Comparison of ENCODE assay signal across 10 cellular contexts in genomic region chr3:134291300-134292254, GRCh38. TPM values are rescaled to one million over a fixed set of nuclear protein-coding genes. Genes with fewer than 3 reads are reported as not detected.
A peak's percentile ranks its signal among the peaks of the same experiment; 100 is the strongest.
DNase-seq lines count a peak whose midpoint lies in the region; FAIRE-seq and TF ChIP-seq lines count a peak whose summit lies in the region.
"Had no signal": no experiment of that assay in that cellular context is flagged by ENCODE, and none has a peak within 500 bp of the region (broad histone marks: within the 10 kb centered on the region; RNA-seq: fewer than 3 reads in every experiment).

No MANE protein-coding gene starts in this region.

- H3K4me2 ChIP-seq in endothelial cell of umbilical vein (ENCODE audit: insufficient read depth, low read length): no peak overlapping the region

- H3K27me3 ChIP-seq in ACC112 (ENCODE audit: insufficient read depth, low read length) (no peaks in the 10 kb centered on the region), endothelial cell of umbilical vein (ENCODE audit: control insufficient read depth in 2 of 2, insufficient read depth in 2 of 2, low read length in 2 of 2) (peaks cover 0 to 9% of the 10 kb centered on the region in 2 experiments)

- H3K36me3 ChIP-seq in ACC112 (ENCODE audit: insufficient read depth, low read length) (no peaks in the 10 kb centered on the region), endothelial cell of umbilical vein (ENCODE audit: control insufficient read depth in 2 of 2, extremely low read depth in 1 of 2, insufficient read depth in 2 of 2, low read length in 2 of 2) (no peaks in the 10 kb centered on the region)

- no peak for TF ChIP-seq POLR2A in endothelial cell of umbilical vein (IDR thresholded peaks at IDR 0.05; ENCODE audit: low read depth, low read length)

- H3K9me1 ChIP-seq in endothelial cell of umbilical vein (replicated peaks; ENCODE audit: control insufficient read depth, extremely low read depth, insufficient read depth, low read length): no peaks in the 10 kb centered on the region

- H3K27ac ChIP-seq in ACC112 (ENCODE audit: low read depth, low read length): peak overlapping the region; percentile 38
- no peak overlapping the region for H3K27ac ChIP-seq in endothelial cell of umbilical vein (ENCODE audit: insufficient read depth, low read depth, low read length)
- H3K27ac ChIP-seq: C4-2B, HL-60 had no signal

- H3K4me1 ChIP-seq in ACC112 (ENCODE audit: control insufficient read depth, insufficient read depth, low read length, unreplicated experiment) (peaks cover 8% of the 10 kb centered on the region), endothelial cell of umbilical vein (ENCODE audit: control insufficient read depth, extremely low read depth, insufficient read depth, low read length) (no peaks in the 10 kb centered on the region)

- TF ChIP-seq CTCF in endothelial cell of umbilical vein (IDR thresholded peaks at IDR 0.05; ENCODE audit: extremely low read depth in 1 of 2, insufficient read depth in 1 of 2, low read depth in 1 of 2, low read length in 2 of 2): no peak

- H3K9ac ChIP-seq in endothelial cell of umbilical vein (replicated peaks; ENCODE audit: extremely low read depth, insufficient read depth, low read length): no peak overlapping the region

- dilution Hi-C loops in endothelial cell of umbilical vein (cut with MboI; ENCODE audit: extremely low pct_ligation_motif_present, low sequenced_read_pairs): no loop called here

- no peak for FAIRE-seq in endothelial cell of umbilical vein (lab: Jason Lieb, UNC)

- DNase-seq in NCI-H1092 treated with DMSO at 0.1 percent for 48 hours (lab: John Stamatoyannopoulos, UW) (peak; percentile 36), endothelial cell of umbilical vein (ENCODE audit: low read depth, low spot score) (no peak), mucosa of gallbladder (ENCODE audit: low spot score) (peak; percentile 80), NCI-H1930 (lab: John Stamatoyannopoulos, UW) (no peak), pons (ENCODE audit: low spot score) (no peak)
- DNase-seq in stimulated activated CD4-positive, alpha-beta T cell treated with anti-CD3 and anti-CD28 coated beads, Interleukin-2, amount 100 ng/mL, for 24 hours: no peak
- no peak for DNase-seq in activated naive CD4-positive, alpha-beta T cell treated with anti-CD3 and anti-CD28 coated beads, Interleukin-2, amount 50 U/mL, for 16 hours

- H3K4me3 ChIP-seq in ACC112 (ENCODE audit: low read depth, low read length) (no peak overlapping the region), endothelial cell of umbilical vein (replicated peaks in 1 of 3; ENCODE audit: insufficient read depth in 1 of 3, low read depth in 1 of 3, low read length in 3 of 3) (no peak overlapping the region)

- H2AFZ ChIP-seq in ACC112 (ENCODE audit: low read length, unreplicated experiment) (peak overlapping the region; percentile 96), endothelial cell of umbilical vein (ENCODE audit: low read depth, low read length) (peak overlapping the region; percentile 24)

- H3K79me2 ChIP-seq in ACC112 (ENCODE audit: control insufficient read depth, insufficient read depth, low read length, unreplicated experiment): no peaks in the 10 kb centered on the region
- no peaks in the 10 kb centered on the region for H3K79me2 ChIP-seq in endothelial cell of umbilical vein (ENCODE audit: control insufficient read depth, insufficient read depth, low read length)

- no TSS peak for BruUV-seq in endothelial cell of umbilical vein (replicated peaks; lab: Mats Ljungman, UMichigan)

- CTCF ChIA-PET in endothelial cell of umbilical vein (lab: Charles Lee): no interaction called here

- POLR2A ChIA-PET in endothelial cell of umbilical vein (lab: Charles Lee): no interaction called here

- H4K20me1 ChIP-seq in endothelial cell of umbilical vein (replicated peaks; ENCODE audit: control insufficient read depth, extremely low read depth, insufficient read depth, low read length): no peaks in the 10 kb centered on the region

- no peaks in the 10 kb centered on the region for H3K9me3 ChIP-seq in endothelial cell of umbilical vein (replicated peaks; ENCODE audit: control insufficient read depth, insufficient read depth, low read length)

- intact Hi-C loops in endothelial cell of umbilical vein (cut with micrococcal nuclease): no loop called here

TF ChIP-seq in endothelial cell of umbilical vein, 7 proteins besides CTCF, POLR2A, EP300 and RAD21:
- TF ChIP-seq MYC (IDR thresholded peaks at IDR 0.05; ENCODE audit: low read depth, low read length) (no peak), JUN (IDR thresholded peaks at IDR 0.05; ENCODE audit: borderline replicate concordance, insufficient read depth, insufficient read length, low read depth) (no peak), POLR2AphosphoS5 (IDR thresholded peaks at IDR 0.05; ENCODE audit: insufficient read depth, low read depth, low read length) (no peak), GATA2 (IDR thresholded peaks at IDR 0.05; ENCODE audit: insufficient read depth, insufficient read length, low read depth, low read length) (no peak), EZH2 (IDR thresholded peaks at IDR 0.05; ENCODE audit: borderline replicate concordance, low read depth, low read length, severe bottlenecking) (no peak), FOS (IDR thresholded peaks at IDR 0.05; ENCODE audit: borderline replicate concordance, insufficient read depth, low read length) (no peak)
- TF ChIP-seq, protein P1, sequence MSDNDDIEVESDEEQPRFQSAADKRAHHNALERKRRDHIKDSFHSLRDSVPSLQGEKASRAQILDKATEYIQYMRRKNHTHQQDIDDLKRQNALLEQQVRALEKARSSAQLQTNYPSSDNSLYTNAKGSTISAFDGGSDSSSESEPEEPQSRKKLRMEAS (IDR thresholded peaks at IDR 0.05; ENCODE audit: insufficient read depth, insufficient read length): no peak

RNA-seq across cellular contexts. Expression of gene RYK, which starts 40.9 kb away (rescaled TPM):
- total RNA-seq in endothelial cell of umbilical vein (44.1 and 48.3 TPM in 2 replicates), mucosa of gallbladder (43.7 TPM)
- 23.7 and 23.8 TPM in 2 replicates for polyA plus RNA-seq in endothelial cell of umbilical vein
- 22.0 and 24.0 TPM in 2 replicates for polyA plus RNA-seq in endothelial cell of umbilical vein (2011; cell fraction: cytosol; rRNA removed)
- polyA plus RNA-seq in endothelial cell of umbilical vein (2011; cell fraction: nucleus; rRNA removed): 56.8 and 63.2 TPM in 2 replicates
- polyA plus RNA-seq in endothelial cell of umbilical vein (2012): 36.5 and 43.3 TPM in 2 replicates
- 57.2 and 67.2 TPM in 2 replicates for polyA minus RNA-seq in endothelial cell of umbilical vein
- polyA minus RNA-seq in endothelial cell of umbilical vein (2011; cell fraction: cytosol; rRNA and poly(A)+ RNA removed): 29.9 TPM
- 54.0 and 72.7 TPM in 2 replicates for polyA minus RNA-seq in endothelial cell of umbilical vein (2011; cell fraction: nucleus; rRNA and poly(A)+ RNA removed)

Comparison
In these comparisons a context has a peak if more than half of its experiments do, and no peak if none do; other contexts are left out.
1. DNase-seq: peak in NCI-H1092 treated with DMSO at 0.1 percent for 48 hours (single experiment) and mucosa of gallbladder (single experiment); none in endothelial cell of umbilical vein (single experiment), stimulated activated CD4-positive, alpha-beta T cell treated with anti-CD3 and anti-CD28 coated beads, Interleukin-2, amount 100 ng/mL, for 24 hours (0 of 2), NCI-H1930 (0 of 2), pons (single experiment) and activated naive CD4-positive, alpha-beta T cell treated with anti-CD3 and anti-CD28 coated beads, Interleukin-2, amount 50 U/mL, for 16 hours (single experiment).